ENCODE assay signal across 11 cellular contexts in the genomic region with DNA sequence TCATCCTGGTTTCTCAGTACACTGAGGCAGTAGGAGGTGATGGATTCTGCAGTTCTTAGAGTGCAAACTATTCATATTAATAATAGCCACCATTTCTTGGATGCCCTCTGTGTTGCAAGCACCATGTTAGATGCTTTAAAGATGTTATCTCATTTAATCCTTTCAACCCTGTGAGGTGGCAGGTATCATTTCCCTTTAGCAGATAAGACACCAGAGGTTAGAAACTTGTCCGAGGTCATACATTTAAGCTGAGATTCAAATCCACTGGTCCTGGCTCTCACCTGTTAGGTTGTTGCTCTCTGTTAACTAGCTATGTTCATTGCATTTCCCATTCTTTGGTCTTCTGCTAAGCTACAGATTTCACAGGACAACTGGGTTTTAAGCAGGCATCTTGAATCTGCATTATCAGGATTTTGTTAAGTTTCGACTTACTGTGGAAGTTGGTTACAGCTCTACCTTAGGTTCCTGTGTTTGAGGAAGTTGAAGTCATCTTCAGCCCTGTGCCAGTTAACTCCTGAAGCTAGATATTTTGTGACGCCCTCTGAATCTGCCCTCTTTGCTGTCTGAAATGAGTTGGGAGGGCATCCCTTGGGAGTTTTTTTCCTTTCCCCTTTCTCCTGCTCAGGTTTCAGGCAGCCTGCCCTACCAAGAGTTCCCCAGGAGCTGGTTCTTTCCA. TPM values are rescaled to one million over a fixed set of nuclear protein-coding genes. Genes with fewer than 3 reads are reported as not detected.
DNase-seq lines count a peak whose midpoint lies in the region; ATAC-seq and TF ChIP-seq lines count a peak whose summit lies in the region.
"Had no signal": no experiment of that assay in that cellular context is flagged by ENCODE, and none has a peak within 500 bp of the region (broad histone marks: within the 10 kb centered on the region; RNA-seq: fewer than 3 reads in every experiment).

No MANE protein-coding gene starts in this region.

- H3K4me1 ChIP-seq in subcutaneous abdominal adipose tissue (ENCODE audit: control insufficient read depth in 5 of 5, insufficient read depth in 5 of 5, low read length in 5 of 5): peaks cover 8 to 61% (median 52%) of the 10 kb centered on the region in 5 donors

- H3K4me3 Mint-ChIP-seq in activated T-cell treated with anti-CD3 and anti-CD28 coated beads, Interleukin-2, amount 50 U/mL, for 72 hours: peak overlapping the region; percentile 48 to 71
- peak overlapping the region; percentile 59 for H3K4me3 Mint-ChIP-seq in activated CD4-positive, alpha-beta memory T cell treated with anti-CD3 and anti-CD28 coated beads, Interleukin-2, amount 10 ng/mL, durations not matched to agents 7 days and 5 days
- no peak overlapping the region for H3K4me3 Mint-ChIP-seq in Calu3 (ENCODE audit: low read depth, unreplicated experiment)

- peaks cover 87% of the 10 kb centered on the region for H3K4me1 Mint-ChIP-seq in activated T-cell treated with anti-CD3 and anti-CD28 coated beads, Interleukin-2, amount 50 U/mL, for 72 hours (ENCODE audit: low read depth)
- peaks cover 78% of the 10 kb centered on the region for H3K4me1 Mint-ChIP-seq in activated CD4-positive, alpha-beta memory T cell treated with anti-CD3 and anti-CD28 coated beads, Interleukin-2, amount 10 ng/mL, durations not matched to agents 7 days and 5 days
- peaks cover 60% of the 10 kb centered on the region for H3K4me1 Mint-ChIP-seq in Calu3 (ENCODE audit: low read depth, unreplicated experiment)

- intact Hi-C loops in Calu3 (cut with micrococcal nuclease; ENCODE audit: unreplicated experiment): no loop called here

- ATAC-seq in activated T-cell treated with anti-CD3 and anti-CD28 coated beads, Interleukin-2, amount 50 U/mL, for 72 hours (replicated peaks in 1 of 2): peak in 1 of 2 donors; percentile 15
- peak; percentile 43 for ATAC-seq in HG02623 (IDR thresholded peaks at IDR 0.05; ENCODE audit: unreplicated experiment)

- peak overlapping the region; percentile 78 for H3K27ac Mint-ChIP-seq in activated T-cell treated with anti-CD3 and anti-CD28 coated beads, Interleukin-2, amount 50 U/mL, for 72 hours
- peak overlapping the region; percentile 95 for H3K27ac Mint-ChIP-seq in activated CD4-positive, alpha-beta memory T cell treated with anti-CD3 and anti-CD28 coated beads, Interleukin-2, amount 10 ng/mL, durations not matched to agents 7 days and 5 days
- H3K27ac Mint-ChIP-seq in Calu3 (ENCODE audit: unreplicated experiment): no peak overlapping the region

- peak overlapping the region; percentile 47 for H3K27ac ChIP-seq in subcutaneous abdominal adipose tissue (ENCODE audit: low read depth, low read length)

- H3K36me3 Mint-ChIP-seq in activated T-cell treated with anti-CD3 and anti-CD28 coated beads, Interleukin-2, amount 50 U/mL, for 72 hours (ENCODE audit: insufficient read depth in 2 of 2): no peaks in the 10 kb centered on the region
- H3K36me3 Mint-ChIP-seq in activated CD4-positive, alpha-beta memory T cell treated with anti-CD3 and anti-CD28 coated beads, Interleukin-2, amount 10 ng/mL, durations not matched to agents 7 days and 5 days (ENCODE audit: low read depth): peaks cover 2% of the 10 kb centered on the region
- peaks cover 15% of the 10 kb centered on the region for H3K36me3 Mint-ChIP-seq in Calu3 (ENCODE audit: insufficient read depth, unreplicated experiment)

- CTCF ChIA-PET in activated CD4-positive, alpha-beta memory T cell treated with anti-CD3 and anti-CD28 coated beads, Interleukin-2, amount 10 ng/mL, durations not matched to agents 7 days and 5 days (lab: Charles Lee): interaction anchor here (0.9 to 1.7 kb wide), 4 partner anchors 44 to 417 kb away, joined by 3 to 4 read pairs (median 3); no protein-coding TSS in a partner anchor
- CTCF ChIA-PET in Calu3 (lab: Charles Lee): interaction anchor here (0.6 kb wide), 1 partner anchor 12 kb away, joined by 3 read pairs; no protein-coding TSS in a partner anchor

- H3K27me3 ChIP-seq in subcutaneous abdominal adipose tissue (ENCODE audit: control insufficient read depth in 5 of 5, insufficient read depth in 4 of 5, low read length in 5 of 5): no peaks in the 10 kb centered on the region

- POLR2A ChIA-PET in activated CD4-positive, alpha-beta memory T cell treated with anti-CD3 and anti-CD28 coated beads, Interleukin-2, amount 10 ng/mL, durations not matched to agents 7 days and 5 days (lab: Charles Lee): interaction anchor here (1.0 to 2.4 kb wide), 5 partner anchors 8 to 58 kb away, joined by 3 to 20 read pairs (median 5); no protein-coding TSS in a partner anchor

- no peaks in the 10 kb centered on the region for H3K36me3 ChIP-seq in subcutaneous abdominal adipose tissue (ENCODE audit: control insufficient read depth in 5 of 5, insufficient read depth in 5 of 5, low read length in 5 of 5)

- TF ChIP-seq CTCF in Calu3 (IDR thresholded peaks at IDR 0.05; ENCODE audit: unreplicated experiment): no peak

- H3K4me3 ChIP-seq in subcutaneous abdominal adipose tissue (ENCODE audit: low read depth in 1 of 5, low read length in 5 of 5): no peak overlapping the region

- DNase-seq in activated T-cell treated with anti-CD3 and anti-CD28 coated beads, Interleukin-2, amount 50 U/mL, for 72 hours: no peak
- DNase-seq in activated T-cell treated with anti-CD3 and anti-CD28 coated beads for 4 hours: no peak
- DNase-seq in activated CD4-positive, alpha-beta memory T cell treated with anti-CD3 and anti-CD28 coated beads, Interleukin-2, amount 10 ng/mL, durations not matched to agents 7 days and 5 days: no peak
- DNase-seq in NCI-H69 (lab: John Stamatoyannopoulos, UW): no peak
- DNase-seq in NCI-H2081 (lab: John Stamatoyannopoulos, UW): no peak
- DNase-seq in Calu3: no peak
- DNase-seq: aorta, dermis blood vessel endothelial cell, NCI-H345 had no signal

- H3K9ac ChIP-seq in subcutaneous abdominal adipose tissue (ENCODE audit: low read length in 5 of 5): no peak overlapping the region

- no TSS peak for BruUV-seq in Calu3 (replicated peaks; lab: Mats Ljungman, UMichigan)

- no peaks in the 10 kb centered on the region for H3K27me3 Mint-ChIP-seq in activated T-cell treated with anti-CD3 and anti-CD28 coated beads, Interleukin-2, amount 50 U/mL, for 72 hours (ENCODE audit: low read depth)
- no peaks in the 10 kb centered on the region for H3K27me3 Mint-ChIP-seq in activated CD4-positive, alpha-beta memory T cell treated with anti-CD3 and anti-CD28 coated beads, Interleukin-2, amount 10 ng/mL, durations not matched to agents 7 days and 5 days
- no peaks in the 10 kb centered on the region for H3K27me3 Mint-ChIP-seq in Calu3 (ENCODE audit: unreplicated experiment)

- no peaks in the 10 kb centered on the region for H3K9me3 Mint-ChIP-seq in activated T-cell treated with anti-CD3 and anti-CD28 coated beads, Interleukin-2, amount 50 U/mL, for 72 hours
- no peaks in the 10 kb centered on the region for H3K9me3 Mint-ChIP-seq in activated CD4-positive, alpha-beta memory T cell treated with anti-CD3 and anti-CD28 coated beads, Interleukin-2, amount 10 ng/mL, durations not matched to agents 7 days and 5 days
- H3K9me3 Mint-ChIP-seq in Calu3 (ENCODE audit: low read depth, unreplicated experiment): no peaks in the 10 kb centered on the region

- no peaks in the 10 kb centered on the region for H3K9me3 ChIP-seq in subcutaneous abdominal adipose tissue (ENCODE audit: control insufficient read depth in 5 of 5, low read length in 5 of 5)

RNA-seq across cellular contexts. Expression of a gene that starts 6.4 kb away (rescaled TPM):
- 10 to 100 TPM; 31.6 to 37.7 TPM for total RNA-seq in activated T-cell treated with anti-CD3 and anti-CD28 coated beads, Interleukin-2, amount 50 U/mL, for 72 hours
- total RNA-seq in activated CD4-positive, alpha-beta memory T cell treated with anti-CD3 and anti-CD28 coated beads, Interleukin-2, amount 10 ng/mL, durations not matched to agents 7 days and 5 days: 10 to 100 TPM; 24.4 to 25.1 TPM
- total RNA-seq in Calu3 (2022): 65.9 and 66.5 TPM in 2 replicates
